Comparison of ENCODE assay signal across 23 cellular contexts in genomic region chr13:46570273-46570672, GRCh38.
"Had no signal": no experiment of that assay in that cellular context is flagged by ENCODE, and none has a peak within 500 bp of the region (broad histone marks: within the 10 kb centered on the region; RNA-seq: fewer than 3 reads in every experiment).

No MANE protein-coding gene starts in this region.

- H3K27me3 Mint-ChIP-seq: naive thymus-derived CD4-positive, alpha-beta T cell; progenitor cell of endocrine pancreas had no signal

- H3K9me3 Mint-ChIP-seq: endodermal cell; naive thymus-derived CD4-positive, alpha-beta T cell had no signal

- H3K27ac ChIP-seq: colonic mucosa, foreskin keratinocyte, hepatocyte, suprapubic skin, thyroid gland, upper lobe of right lung, vagina had no signal

- H3K36me3 ChIP-seq: colonic mucosa, suprapubic skin, thyroid gland, upper lobe of right lung, vagina had no signal

- H2AFZ ChIP-seq: hepatocyte had no signal

- H3K27ac Mint-ChIP-seq: endodermal cell, progenitor cell of endocrine pancreas had no signal

- H3K4me1 ChIP-seq: colonic mucosa, foreskin keratinocyte had no signal

- H3K4me2 ChIP-seq: hepatocyte, smooth muscle cell had no signal

- H3K4me3 Mint-ChIP-seq: endodermal cell; naive thymus-derived CD4-positive, alpha-beta T cell; neural crest cell had no signal

- H3K27me3 ChIP-seq: colonic mucosa, foreskin keratinocyte, hepatocyte, suprapubic skin, thyroid gland, upper lobe of right lung, vagina had no signal

- H3K9me3 ChIP-seq: colonic mucosa, suprapubic skin, thyroid gland, upper lobe of right lung, vagina had no signal

- H3K4me3 ChIP-seq: colonic mucosa, hepatocyte, lung, smooth muscle cell, suprapubic skin, thyroid gland, upper lobe of right lung, vagina had no signal

- DNase-seq: colonic mucosa; dermis blood vessel endothelial cell; endodermal cell; erythroblast; foreskin keratinocyte; head of caudate nucleus; kidney; left colon; left ventricle myocardium superior; mesendoderm; naive thymus-derived CD4-positive, alpha-beta T cell; right cardiac atrium; stimulated activated CD4-positive, alpha-beta T cell treated with anti-CD3 and anti-CD28 coated beads, Interleukin-2, amount 100 ng/mL, for 48 hours; stimulated activated naive CD8-positive, alpha-beta T cell treated with anti-CD3 and anti-CD28 coated beads, Interleukin-15, Interleukin-2, amounts not matched to agents 100 U/mL and 50 U/mL, for 24 hours; thyroid gland; upper lobe of right lung had no signal

- ATAC-seq: left colon; left ventricle myocardium superior; naive thymus-derived CD4-positive, alpha-beta T cell; right cardiac atrium; stimulated activated naive CD8-positive, alpha-beta T cell treated with anti-CD3 and anti-CD28 coated beads, Interleukin-15, Interleukin-2, amounts not matched to agents 100 U/mL and 50 U/mL, for 24 hours; upper lobe of right lung had no signal
